ENCODE assay signal across 1 cellular context in genomic region chr20:31879143-31879987, GRCh38.
TF ChIP-seq lines count a peak whose summit lies in the region.

No MANE protein-coding gene starts in this region.

TF ChIP-seq in HepG2, 621 proteins besides CTCF, POLR2A, EP300 and RAD21 (continued from another document and continues in another):
- TF ChIP-seq, protein P1, sequence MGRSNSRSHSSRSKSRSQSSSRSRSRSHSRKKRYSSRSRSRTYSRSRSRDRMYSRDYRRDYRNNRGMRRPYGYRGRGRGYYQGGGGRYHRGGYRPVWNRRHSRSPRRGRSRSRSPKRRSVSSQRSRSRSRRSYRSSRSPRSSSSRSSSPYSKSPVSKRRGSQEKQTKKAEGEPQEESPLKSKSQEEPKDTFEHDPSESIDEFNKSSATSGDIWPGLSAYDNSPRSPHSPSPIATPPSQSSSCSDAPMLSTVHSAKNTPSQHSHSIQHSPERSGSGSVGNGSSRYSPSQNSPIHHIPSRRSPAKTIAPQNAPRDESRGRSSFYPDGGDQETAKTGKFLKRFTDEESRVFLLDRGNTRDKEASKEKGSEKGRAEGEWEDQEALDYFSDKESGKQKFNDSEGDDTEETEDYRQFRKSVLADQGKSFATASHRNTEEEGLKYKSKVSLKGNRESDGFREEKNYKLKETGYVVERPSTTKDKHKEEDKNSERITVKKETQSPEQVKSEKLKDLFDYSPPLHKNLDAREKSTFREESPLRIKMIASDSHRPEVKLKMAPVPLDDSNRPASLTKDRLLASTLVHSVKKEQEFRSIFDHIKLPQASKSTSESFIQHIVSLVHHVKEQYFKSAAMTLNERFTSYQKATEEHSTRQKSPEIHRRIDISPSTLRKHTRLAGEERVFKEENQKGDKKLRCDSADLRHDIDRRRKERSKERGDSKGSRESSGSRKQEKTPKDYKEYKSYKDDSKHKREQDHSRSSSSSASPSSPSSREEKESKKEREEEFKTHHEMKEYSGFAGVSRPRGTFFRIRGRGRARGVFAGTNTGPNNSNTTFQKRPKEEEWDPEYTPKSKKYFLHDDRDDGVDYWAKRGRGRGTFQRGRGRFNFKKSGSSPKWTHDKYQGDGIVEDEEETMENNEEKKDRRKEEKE (IDR thresholded peaks at IDR 0.05): no peak
- TF ChIP-seq ZNF276 (CRISPR knock-in tag; IDR thresholded peaks at IDR 0.05; ENCODE audit: low read depth) (peak; percentile 91), BRD4 (CRISPR knock-in tag; IDR thresholded peaks at IDR 0.05) (peak; percentile 73; the same call in 1 of the 2 replicates), TEAD3 (CRISPR knock-in tag; optimal IDR thresholded peaks at IDR 0.05; ENCODE audit: borderline replicate concordance) (peak; percentile 41), MXD4 (CRISPR knock-in tag; IDR thresholded peaks at IDR 0.05) (peak; percentile 96), FOXO1 (CRISPR knock-in tag; IDR thresholded peaks at IDR 0.05) (peak; percentile 45; the same call in 1 of the 2 replicates), ZNF75D (CRISPR knock-in tag; IDR thresholded peaks at IDR 0.05; ENCODE audit: borderline replicate concordance) (no peak), ZNF350 (CRISPR knock-in tag; IDR thresholded peaks at IDR 0.05; ENCODE audit: borderline replicate concordance, low read depth) (peak; percentile 86), SCMH1 (CRISPR knock-in tag; IDR thresholded peaks at IDR 0.05; ENCODE audit: borderline replicate concordance) (no peak), ZSCAN9 (CRISPR knock-in tag; IDR thresholded peaks at IDR 0.05; ENCODE audit: borderline replicate concordance) (peak; percentile 95), ZNF12 (CRISPR knock-in tag; IDR thresholded peaks at IDR 0.05) (0 out of 2 replicates have a peak, but pooled peaks have one; percentile 7), ZC3H4 (CRISPR knock-in tag; IDR thresholded peaks at IDR 0.05; ENCODE audit: borderline replicate concordance) (no peak; the same call in 1 of the 2 replicates), ZNF124 (CRISPR knock-in tag; IDR thresholded peaks at IDR 0.05) (peak; percentile 77), ZHX2 (IDR thresholded peaks at IDR 0.05; ENCODE audit: low read depth) (no peak), ZHX2 (CRISPR knock-in tag; IDR thresholded peaks at IDR 0.05; ENCODE audit: borderline replicate concordance) (no peak; the same call in 1 of the 2 replicates), NONO (IDR thresholded peaks at IDR 0.05) (no peak), NONO (CRISPR knock-in tag; conservative IDR thresholded peaks at IDR 0.05) (peak; percentile 86), ZNF234 (CRISPR knock-in tag; conservative IDR thresholded peaks at IDR 0.05) (no peak), RNF2 (conservative IDR thresholded peaks at IDR 0.05; ENCODE audit: low read depth) (peak; percentile 86), ZNF747 (CRISPR knock-in tag; IDR thresholded peaks at IDR 0.05; ENCODE audit: borderline replicate concordance) (no peak; the same call in 1 of the 2 replicates), PHF21A (CRISPR knock-in tag; IDR thresholded peaks at IDR 0.05) (peak; percentile 81), ZFP91 (CRISPR knock-in tag; IDR thresholded peaks at IDR 0.05; ENCODE audit: borderline replicate concordance) (peak; percentile 60; the same call in 1 of the 2 replicates), ZNF841 (CRISPR knock-in tag; IDR thresholded peaks at IDR 0.05; ENCODE audit: borderline replicate concordance) (no peak), SAFB2 (CRISPR knock-in tag; IDR thresholded peaks at IDR 0.05; ENCODE audit: borderline replicate concordance, low read depth) (no peak), TOPORS (CRISPR knock-in tag; IDR thresholded peaks at IDR 0.05) (no peak), NKX3-1 (CRISPR knock-in tag; IDR thresholded peaks at IDR 0.05) (0 out of 2 replicates have a peak, but pooled peaks have one; percentile 52), ZNF879 (CRISPR knock-in tag; IDR thresholded peaks at IDR 0.05) (no peak), GABPB1 (CRISPR knock-in tag; IDR thresholded peaks at IDR 0.05) (peak; percentile 85), ZNF121 (CRISPR knock-in tag; IDR thresholded peaks at IDR 0.05) (peak; percentile 86)
- TF ChIP-seq, protein P2, sequence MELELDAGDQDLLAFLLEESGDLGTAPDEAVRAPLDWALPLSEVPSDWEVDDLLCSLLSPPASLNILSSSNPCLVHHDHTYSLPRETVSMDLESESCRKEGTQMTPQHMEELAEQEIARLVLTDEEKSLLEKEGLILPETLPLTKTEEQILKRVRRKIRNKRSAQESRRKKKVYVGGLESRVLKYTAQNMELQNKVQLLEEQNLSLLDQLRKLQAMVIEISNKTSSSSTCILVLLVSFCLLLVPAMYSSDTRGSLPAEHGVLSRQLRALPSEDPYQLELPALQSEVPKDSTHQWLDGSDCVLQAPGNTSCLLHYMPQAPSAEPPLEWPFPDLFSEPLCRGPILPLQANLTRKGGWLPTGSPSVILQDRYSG (CRISPR knock-in tag; IDR thresholded peaks at IDR 0.05): no peak
- TF ChIP-seq, protein P3, sequence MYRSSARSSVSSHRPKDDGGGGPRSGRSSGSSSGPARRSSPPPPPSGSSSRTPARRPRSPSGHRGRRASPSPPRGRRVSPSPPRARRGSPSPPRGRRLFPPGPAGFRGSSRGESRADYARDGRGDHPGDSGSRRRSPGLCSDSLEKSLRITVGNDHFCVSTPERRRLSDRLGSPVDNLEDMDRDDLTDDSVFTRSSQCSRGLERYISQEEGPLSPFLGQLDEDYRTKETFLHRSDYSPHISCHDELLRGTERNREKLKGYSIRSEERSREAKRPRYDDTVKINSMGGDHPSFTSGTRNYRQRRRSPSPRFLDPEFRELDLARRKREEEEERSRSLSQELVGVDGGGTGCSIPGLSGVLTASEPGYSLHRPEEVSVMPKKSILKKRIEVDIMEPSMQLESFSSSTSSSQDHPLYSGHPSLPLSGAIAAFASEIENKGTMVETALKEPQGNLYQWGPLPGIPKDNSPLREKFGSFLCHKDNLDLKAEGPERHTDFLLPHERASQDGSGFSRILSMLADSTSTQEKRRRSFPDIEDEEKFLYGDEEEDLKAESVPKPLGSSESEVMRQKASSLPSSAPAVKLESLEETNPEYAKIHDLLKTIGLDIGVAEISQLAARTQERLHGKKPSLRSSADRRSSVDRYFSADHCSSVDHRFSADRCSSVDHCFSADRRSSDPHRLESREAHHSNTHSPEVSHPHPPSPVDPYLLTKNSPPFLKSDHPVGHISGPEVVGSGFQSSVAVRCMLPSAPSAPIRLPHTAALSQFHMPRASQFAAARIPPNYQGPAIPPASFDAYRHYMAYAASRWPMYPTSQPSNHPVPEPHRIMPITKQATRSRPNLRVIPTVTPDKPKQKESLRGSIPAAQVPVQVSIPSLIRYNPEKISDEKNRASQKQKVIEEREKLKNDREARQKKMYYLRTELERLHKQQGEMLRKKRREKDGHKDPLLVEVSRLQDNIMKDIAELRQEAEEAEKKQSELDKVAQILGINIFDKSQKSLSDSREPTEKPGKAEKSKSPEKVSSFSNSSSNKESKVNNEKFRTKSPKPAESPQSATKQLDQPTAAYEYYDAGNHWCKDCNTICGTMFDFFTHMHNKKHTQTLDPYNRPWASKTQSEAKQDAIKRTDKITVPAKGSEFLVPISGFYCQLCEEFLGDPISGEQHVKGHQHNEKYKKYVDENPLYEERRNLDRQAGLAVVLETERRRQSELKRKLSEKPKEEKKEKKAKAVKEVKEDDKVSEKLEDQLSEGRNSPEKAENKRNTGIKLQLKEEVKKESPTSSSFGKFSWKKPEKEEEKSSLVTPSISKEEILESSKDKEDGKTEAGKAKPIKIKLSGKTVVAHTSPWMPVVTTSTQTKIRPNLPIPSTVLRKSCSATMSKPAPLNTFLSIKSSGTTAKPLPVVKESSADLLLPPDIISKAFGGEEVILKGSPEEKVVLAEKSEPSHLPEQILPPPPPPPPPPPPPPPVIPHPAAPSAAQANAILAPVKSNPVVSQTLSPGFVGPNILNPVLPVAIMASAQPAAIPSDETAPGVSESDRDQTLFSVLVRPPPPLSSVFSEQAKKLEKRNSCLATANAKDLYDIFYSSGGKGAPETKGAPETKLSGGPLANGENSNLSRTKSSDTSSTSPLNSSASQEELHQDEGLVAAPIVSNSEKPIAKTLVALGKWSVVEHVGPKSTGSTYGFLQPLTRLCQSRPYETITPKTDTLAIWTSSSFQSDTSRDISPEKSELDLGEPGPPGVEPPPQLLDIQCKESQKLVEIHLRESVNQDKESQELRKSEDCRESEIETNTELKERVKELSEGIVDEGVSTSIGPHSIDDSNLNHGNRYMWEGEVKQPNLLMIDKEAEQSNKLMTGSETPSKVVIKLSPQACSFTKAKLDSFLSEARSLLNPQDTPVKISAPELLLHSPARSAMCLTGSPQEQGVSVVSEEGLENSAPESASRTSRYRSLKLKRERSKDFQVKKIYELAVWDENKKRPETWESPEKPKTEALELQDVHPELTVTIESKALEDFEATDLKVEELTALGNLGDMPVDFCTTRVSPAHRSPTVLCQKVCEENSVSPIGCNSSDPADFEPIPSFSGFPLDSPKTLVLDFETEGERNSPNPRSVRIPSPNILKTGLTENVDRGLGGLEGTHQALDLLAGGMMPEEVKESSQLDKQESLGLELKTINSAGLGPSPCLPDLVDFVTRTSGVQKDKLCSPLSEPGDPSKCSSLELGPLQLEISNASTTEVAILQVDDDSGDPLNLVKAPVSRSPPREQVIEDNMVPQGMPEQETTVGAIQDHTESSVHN (CRISPR knock-in tag; IDR thresholded peaks at IDR 0.05): 0 out of 2 replicates have a peak, but pooled peaks have one; percentile 55
- TF ChIP-seq, protein P4, sequence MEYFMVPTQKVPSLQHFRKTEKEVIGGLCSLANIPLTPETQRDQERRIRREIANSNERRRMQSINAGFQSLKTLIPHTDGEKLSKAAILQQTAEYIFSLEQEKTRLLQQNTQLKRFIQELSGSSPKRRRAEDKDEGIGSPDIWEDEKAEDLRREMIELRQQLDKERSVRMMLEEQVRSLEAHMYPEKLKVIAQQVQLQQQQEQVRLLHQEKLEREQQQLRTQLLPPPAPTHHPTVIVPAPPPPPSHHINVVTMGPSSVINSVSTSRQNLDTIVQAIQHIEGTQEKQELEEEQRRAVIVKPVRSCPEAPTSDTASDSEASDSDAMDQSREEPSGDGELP (IDR thresholded peaks at IDR 0.05; ENCODE audit: borderline replicate concordance, low read depth): no peak
- TF ChIP-seq, protein P5, sequence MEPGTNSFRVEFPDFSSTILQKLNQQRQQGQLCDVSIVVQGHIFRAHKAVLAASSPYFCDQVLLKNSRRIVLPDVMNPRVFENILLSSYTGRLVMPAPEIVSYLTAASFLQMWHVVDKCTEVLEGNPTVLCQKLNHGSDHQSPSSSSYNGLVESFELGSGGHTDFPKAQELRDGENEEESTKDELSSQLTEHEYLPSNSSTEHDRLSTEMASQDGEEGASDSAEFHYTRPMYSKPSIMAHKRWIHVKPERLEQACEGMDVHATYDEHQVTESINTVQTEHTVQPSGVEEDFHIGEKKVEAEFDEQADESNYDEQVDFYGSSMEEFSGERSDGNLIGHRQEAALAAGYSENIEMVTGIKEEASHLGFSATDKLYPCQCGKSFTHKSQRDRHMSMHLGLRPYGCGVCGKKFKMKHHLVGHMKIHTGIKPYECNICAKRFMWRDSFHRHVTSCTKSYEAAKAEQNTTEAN (CRISPR knock-in tag; conservative IDR thresholded peaks at IDR 0.05): 0 out of 2 replicates have a peak, but pooled peaks have one; percentile 32
